ENCODE assay signal across 26 cellular contexts in genomic region chr5:115503420-115503819, GRCh38. TPM values are rescaled to one million over a fixed set of nuclear protein-coding genes. Genes with fewer than 3 reads are reported as not detected.
DNase-seq lines count a peak whose midpoint lies in the region; ATAC-seq, FAIRE-seq and TF ChIP-seq lines count a peak whose summit lies in the region.
"Had no signal": no experiment of that assay in that cellular context is flagged by ENCODE, and none has a peak within 500 bp of the region (broad histone marks: within the 10 kb centered on the region; RNA-seq: fewer than 3 reads in every experiment).

No MANE protein-coding gene starts in this region.

- no peak overlapping the region for H3K27ac ChIP-seq in left ventricle myocardium inferior (replicated peaks)
- H3K27ac ChIP-seq: BLaER1 had no signal

- H3K4me3 ChIP-seq in epithelial cell of esophagus (ENCODE audit: low read length), result no peak overlapping the region
- no peak overlapping the region for H3K4me3 ChIP-seq in mucosa of descending colon
- H3K4me3 ChIP-seq in left ventricle myocardium inferior, result no peak overlapping the region
- H3K4me3 ChIP-seq: BLaER1, GM12878 had no signal

- DNase-seq in epithelial cell of esophagus (ENCODE audit: low read depth) (peak; percentile 11), mucosa of descending colon (no peak), left ventricle myocardium inferior (no peak), HTR-8/SVneo (ENCODE audit: insufficient read length, low spot score) (no peak)
- DNase-seq: 8988T; ACHN; BE2C; C1 segment of cervical spinal cord; CD4-positive, alpha-beta memory T cell; CD4-positive, CD25-positive, alpha-beta regulatory T cell; CD8-positive, alpha-beta memory T cell; COR-L47; DMS 273 treated with DMSO at 0.1 percent for 48 hours; DMS153; DMS53; DMS79; DND-41; EL; GDM1 had no signal

- TF ChIP-seq CTCF in epithelial cell of esophagus (IDR thresholded peaks at IDR 0.05; ENCODE audit: insufficient read depth, low read depth, low read length, missing control alignments) (no peak), mucosa of descending colon (IDR thresholded peaks at IDR 0.05) (no peak), left ventricle myocardium inferior (IDR thresholded peaks at IDR 0.05; ENCODE audit: borderline replicate concordance) (no peak)

- H3K36me3 ChIP-seq in mucosa of descending colon (ENCODE audit: low read depth) (no peaks in the 10 kb centered on the region), left ventricle myocardium inferior (no peaks in the 10 kb centered on the region)
- H3K36me3 ChIP-seq: BE2C, BLaER1 had no signal

- intact Hi-C loops in mucosa of descending colon (cut with DNase I, micrococcal nuclease) (no loop called here), left ventricle myocardium inferior (cut with micrococcal nuclease) (no loop called here)

- no peaks in the 10 kb centered on the region for H3K4me1 ChIP-seq in mucosa of descending colon (ENCODE audit: low read depth)
- H3K4me1 ChIP-seq in left ventricle myocardium inferior, result peaks cover 14% of the 10 kb centered on the region
- H3K4me1 ChIP-seq: BE2C, BLaER1 had no signal

- H3K9me3 ChIP-seq in mucosa of descending colon (no peaks in the 10 kb centered on the region), left ventricle myocardium inferior (replicated peaks) (peaks cover 6% of the 10 kb centered on the region)
- H3K9me3 ChIP-seq: BE2C, BLaER1 had no signal

- no peak for FAIRE-seq in HTR-8/SVneo (lab: Jason Lieb, UNC)
- FAIRE-seq: A204.1, GM12878, GM12892, GM18507, GM19239 had no signal

- ATAC-seq in mucosa of descending colon (peak; percentile 29), GM18868 (IDR thresholded peaks at IDR 0.05; ENCODE audit: unreplicated experiment) (no peak)
- ATAC-seq: GM12878 had no signal

- no peaks in the 10 kb centered on the region for H3K27me3 ChIP-seq in left ventricle myocardium inferior (ENCODE audit: low read depth)
- H3K27me3 ChIP-seq: BE2C, BLaER1 had no signal

RNA-seq across cellular contexts. Expression of gene FEM1C, which starts 41.2 kb away (rescaled TPM):
- total RNA-seq in mucosa of descending colon (10 to 100 TPM; 31.1 to 37.7 (median 33.5) TPM), left ventricle myocardium inferior (59.3 TPM)
